Comparison of ENCODE assay signal across 20 cellular contexts in genomic region chr17:20089795-20090547, GRCh38.
DNase-seq lines count a peak whose midpoint lies in the region; ATAC-seq and TF ChIP-seq lines count a peak whose summit lies in the region.
"Had no signal": no experiment of that assay in that cellular context is flagged by ENCODE, and none has a peak within 500 bp of the region (broad histone marks: within the 10 kb centered on the region; RNA-seq: fewer than 3 reads in every experiment).

No MANE protein-coding gene starts in this region.

- H3K27ac ChIP-seq in esophagus muscularis mucosa (replicated peaks in 1 of 4) (peak overlapping the region in 3 of 4 donors; percentile 34 to 67 (median 58)), testis (peak overlapping the region in 1 of 2 donors; percentile 87), substantia nigra (ENCODE audit: low read depth, low read length, poor library complexity, severe bottlenecking) (no peak overlapping the region)
- H3K27ac ChIP-seq: SK-N-MC had no signal

- peak; percentile 67 for ATAC-seq in activated naive CD8-positive, alpha-beta T cell treated with anti-CD3 and anti-CD28 coated beads, Interleukin-2, amount 10 ng/mL, durations not matched to agents 7 days and 5 days (ENCODE audit: low read depth)
- ATAC-seq: HCT116, natural killer cell, sciatic nerve had no signal

- H3K36me3 ChIP-seq in esophagus muscularis mucosa, result no peaks in the 10 kb centered on the region
- no peaks in the 10 kb centered on the region for H3K36me3 ChIP-seq in testis (ENCODE audit: low read depth, missing control alignments)

- H3K4me3 Mint-ChIP-seq in activated naive CD8-positive, alpha-beta T cell treated with anti-CD3 and anti-CD28 coated beads, Interleukin-2, amount 10 ng/mL, durations not matched to agents 7 days and 5 days, result no peak overlapping the region
- no peak overlapping the region for H3K4me3 Mint-ChIP-seq in activated naive CD8-positive, alpha-beta T cell treated with anti-CD3 and anti-CD28 coated beads for 36 hours
- H3K4me3 Mint-ChIP-seq: activated naive CD8-positive, alpha-beta T cell; natural killer cell; stimulated activated naive CD8-positive, alpha-beta T cell treated with anti-CD3 and anti-CD28 coated beads, Interleukin-15, Interleukin-2, amounts not matched to agents 100 ng/mL and 50 ng/mL, for 24 hours had no signal

- TF ChIP-seq POLR2A in esophagus muscularis mucosa (IDR thresholded peaks at IDR 0.05; ENCODE audit: low read depth) (no peak), testis (IDR thresholded peaks at IDR 0.05) (no peak)

- TF ChIP-seq EP300 in esophagus muscularis mucosa (IDR thresholded peaks at IDR 0.05), result no peak

- H3K9me3 ChIP-seq in esophagus muscularis mucosa (no peaks in the 10 kb centered on the region), testis (no peaks in the 10 kb centered on the region)

- peaks cover 12% of the 10 kb centered on the region for H3K4me1 Mint-ChIP-seq in activated naive CD8-positive, alpha-beta T cell treated with anti-CD3 and anti-CD28 coated beads, Interleukin-2, amount 10 ng/mL, durations not matched to agents 7 days and 5 days
- H3K4me1 Mint-ChIP-seq in activated naive CD8-positive, alpha-beta T cell treated with anti-CD3 and anti-CD28 coated beads for 36 hours, result no peaks in the 10 kb centered on the region

- H3K4me1 ChIP-seq in esophagus muscularis mucosa (peaks cover 4 to 30% (median 22%) of the 10 kb centered on the region in 4 donors), testis (peaks cover 26% of the 10 kb centered on the region)

- 86% methylated on average over 15 of the region's 15 CpGs for WGBS in esophagus muscularis mucosa
- WGBS in testis, 2 donors, result 93 to 94% methylated on average over 13 to 15 of the region's 15 CpGs

- TF ChIP-seq CTCF in esophagus muscularis mucosa (IDR thresholded peaks at IDR 0.05) (no peak), testis (IDR thresholded peaks at IDR 0.05) (no peak)

- H3K36me3 Mint-ChIP-seq in activated naive CD8-positive, alpha-beta T cell treated with anti-CD3 and anti-CD28 coated beads, Interleukin-2, amount 10 ng/mL, durations not matched to agents 7 days and 5 days, result no peaks in the 10 kb centered on the region
- H3K36me3 Mint-ChIP-seq in activated naive CD8-positive, alpha-beta T cell treated with anti-CD3 and anti-CD28 coated beads for 36 hours, result no peaks in the 10 kb centered on the region
- H3K36me3 Mint-ChIP-seq: activated naive CD8-positive, alpha-beta T cell; natural killer cell had no signal

- no peaks in the 10 kb centered on the region for H3K27me3 ChIP-seq in esophagus muscularis mucosa
- H3K27me3 ChIP-seq in testis, result no peaks in the 10 kb centered on the region

- H3K27ac Mint-ChIP-seq in activated naive CD8-positive, alpha-beta T cell treated with anti-CD3 and anti-CD28 coated beads, Interleukin-2, amount 10 ng/mL, durations not matched to agents 7 days and 5 days, result peak overlapping the region; percentile 32
- no peak overlapping the region for H3K27ac Mint-ChIP-seq in activated naive CD8-positive, alpha-beta T cell treated with anti-CD3 and anti-CD28 coated beads for 36 hours
- H3K27ac Mint-ChIP-seq: activated naive CD8-positive, alpha-beta T cell; stimulated activated naive CD8-positive, alpha-beta T cell treated with anti-CD3 and anti-CD28 coated beads, Interleukin-15, Interleukin-2, amounts not matched to agents 100 ng/mL and 50 ng/mL, for 24 hours had no signal

- intact Hi-C loops in esophagus muscularis mucosa (cut with DNase I), result no loop called here
- intact Hi-C loops in testis (cut with DNase I; ENCODE audit: low total_unique reads), result no loop called here

- no peak for DNase-seq in activated naive CD8-positive, alpha-beta T cell treated with anti-CD3 and anti-CD28 coated beads, Interleukin-2, amount 10 ng/mL, durations not matched to agents 7 days and 5 days
- no peak for DNase-seq in activated naive CD8-positive, alpha-beta T cell treated with anti-CD3 and anti-CD28 coated beads for 36 hours
- DNase-seq in NCI-H510A treated with DMSO at 0.1 percent for 48 hours (lab: John Stamatoyannopoulos, UW), result peak; percentile 66
- DNase-seq in esophagus muscularis mucosa (ENCODE audit: extremely low spot score), result no peak
- DNase-seq in testis, result peak; percentile 10
- DNase-seq in ecto neural progenitor cell (ENCODE audit: low spot score), result no peak
- no peak for DNase-seq in substantia nigra (lab: John Stamatoyannopoulos, UW)
- no peak for DNase-seq in activated gamma-delta T cell treated with Interleukin-2 at 50 U/mL for 16 hours
- DNase-seq: ACHN; activated CD8-positive, alpha-beta memory T cell treated with anti-CD3 and anti-CD28 coated beads, Interleukin-2, amount 50 U/mL, for 4 hours; Calu3; GF-D8; hypothalamus; natural killer cell; NCI-H2107 had no signal

- H3K27me3 Mint-ChIP-seq in activated naive CD8-positive, alpha-beta T cell treated with anti-CD3 and anti-CD28 coated beads, Interleukin-2, amount 10 ng/mL, durations not matched to agents 7 days and 5 days, result peaks cover 6% of the 10 kb centered on the region
- H3K27me3 Mint-ChIP-seq in activated naive CD8-positive, alpha-beta T cell treated with anti-CD3 and anti-CD28 coated beads for 36 hours, result peaks cover 4% of the 10 kb centered on the region
- H3K27me3 Mint-ChIP-seq: activated naive CD8-positive, alpha-beta T cell; stimulated activated naive CD8-positive, alpha-beta T cell treated with anti-CD3 and anti-CD28 coated beads, Interleukin-15, Interleukin-2, amounts not matched to agents 100 ng/mL and 50 ng/mL, for 24 hours had no signal

- H3K4me3 ChIP-seq in esophagus muscularis mucosa, result no peak overlapping the region
- no peak overlapping the region for H3K4me3 ChIP-seq in testis
- H3K4me3 ChIP-seq: SK-N-MC had no signal

- POLR2A ChIA-PET in activated naive CD8-positive, alpha-beta T cell treated with anti-CD3 and anti-CD28 coated beads, Interleukin-2, amount 10 ng/mL, durations not matched to agents 7 days and 5 days (lab: Charles Lee), result no interaction called here

- no peaks in the 10 kb centered on the region for H3K9me3 Mint-ChIP-seq in activated naive CD8-positive, alpha-beta T cell treated with anti-CD3 and anti-CD28 coated beads, Interleukin-2, amount 10 ng/mL, durations not matched to agents 7 days and 5 days
- no peaks in the 10 kb centered on the region for H3K9me3 Mint-ChIP-seq in activated naive CD8-positive, alpha-beta T cell treated with anti-CD3 and anti-CD28 coated beads for 36 hours
- H3K9me3 Mint-ChIP-seq: natural killer cell; stimulated activated naive CD8-positive, alpha-beta T cell treated with anti-CD3 and anti-CD28 coated beads, Interleukin-15, Interleukin-2, amounts not matched to agents 100 ng/mL and 50 ng/mL, for 24 hours had no signal

Comparison
In these comparisons a context has a peak if more than half of its experiments do, and no peak if none do; other contexts are left out.
1. DNase-seq: peak in NCI-H510A treated with DMSO at 0.1 percent for 48 hours (single experiment) and testis (single experiment); none in activated naive CD8-positive, alpha-beta T cell treated with anti-CD3 and anti-CD28 coated beads, Interleukin-2, amount 10 ng/mL, durations not matched to agents 7 days and 5 days (single experiment), activated naive CD8-positive, alpha-beta T cell treated with anti-CD3 and anti-CD28 coated beads for 36 hours (single experiment), esophagus muscularis mucosa (single experiment), ecto neural progenitor cell (single experiment), substantia nigra (0 of 49) and activated gamma-delta T cell treated with Interleukin-2 at 50 U/mL for 16 hours (single experiment).